ENCODE assay signal across 19 cellular contexts in genomic region chr7:130143986-130144618, GRCh38.
DNase-seq lines count a peak whose midpoint lies in the region; ATAC-seq, FAIRE-seq and TF ChIP-seq lines count a peak whose summit lies in the region.
"Had no signal": no experiment of that assay in that cellular context is flagged by ENCODE, and none has a peak within 500 bp of the region (broad histone marks: within the 10 kb centered on the region; RNA-seq: fewer than 3 reads in every experiment).

No MANE protein-coding gene starts in this region.

- H2AK5ac ChIP-seq in neuronal stem cell (ENCODE audit: low read depth, low read length), result no peak overlapping the region

- no CpG with 5 or more reads among the region's 8 CpGs for WGBS in neuronal stem cell (ENCODE audit: extremely low coverage in 2 of 2, insufficient read length in 2 of 2, insufficient replicate concordance in 1 of 2), 2 donors

- H3K4ac ChIP-seq in neuronal stem cell (ENCODE audit: low read length), result no peak overlapping the region

- CTCF ChIA-PET in PC-9 (lab: Charles Lee), result no interaction called here
- CTCF ChIA-PET in activated CD4-positive, alpha-beta T cell treated with anti-CD3 and anti-CD28 coated beads for 36 hours (lab: Charles Lee), result no interaction called here

- H2BK12ac ChIP-seq in neuronal stem cell (ENCODE audit: low read length), result no peak overlapping the region

- H3K4me3 ChIP-seq in PC-9 (no peak overlapping the region), neuronal stem cell (ENCODE audit: low read length in 2 of 2) (no peak overlapping the region)
- H3K4me3 ChIP-seq: heart right ventricle, SJCRH30, tibial artery had no signal

- H2AFZ ChIP-seq in PC-9, result no peak overlapping the region
- H2AFZ ChIP-seq in neuronal stem cell (ENCODE audit: low read length), result no peak overlapping the region

- intact Hi-C loops in PC-9 (cut with micrococcal nuclease; ENCODE audit: unreplicated experiment), result no loop called here
- intact Hi-C loops in activated CD4-positive, alpha-beta T cell treated with anti-CD3 and anti-CD28 coated beads for 36 hours (cut with DNase I, micrococcal nuclease), result loop anchor here in 1 of 2 experiments (5.0 kb wide), 1 partner anchor 72 kb away; the partner anchor contains the start of gene KLHDC10

- H3K9ac ChIP-seq in neuronal stem cell (ENCODE audit: low read depth, low read length, poor library complexity), result no peak overlapping the region

- no peak overlapping the region for H3K27ac Mint-ChIP-seq in activated CD4-positive, alpha-beta T cell treated with anti-CD3 and anti-CD28 coated beads for 36 hours
- H3K27ac Mint-ChIP-seq: dendritic cell treated with granulocyte-macrophage colony-stimulating factor and Interleukin-4, amounts not matched to agents 40 ng/mL and 50 ng/mL, for 4 days; natural killer cell had no signal

- no peak overlapping the region for H4K8ac ChIP-seq in neuronal stem cell (ENCODE audit: low read depth, low read length)

- peaks cover 5% of the 10 kb centered on the region; the same call in 1 of the 2 replicates for H3K4me1 ChIP-seq in PC-9 (replicated peaks; ENCODE audit: insufficient read depth)
- peaks cover 9 to 27% of the 10 kb centered on the region in 2 donors for H3K4me1 ChIP-seq in neuronal stem cell (ENCODE audit: control insufficient read depth in 2 of 2, insufficient read depth in 1 of 2, low read depth in 1 of 2, low read length in 2 of 2)

- H3K4me2 ChIP-seq in PC-9 (peak overlapping the region; percentile 34), neuronal stem cell (ENCODE audit: insufficient read depth, low read length, poor library complexity, severe bottlenecking) (no peak overlapping the region)

- POLR2A ChIA-PET in PC-9 (lab: Charles Lee; ENCODE audit: unreplicated experiment), result interaction anchor here (0.6 kb wide), 1 partner anchor 213 kb away, joined by 4 read pairs; no protein-coding TSS in a partner anchor
- POLR2A ChIA-PET in activated CD4-positive, alpha-beta T cell treated with anti-CD3 and anti-CD28 coated beads for 36 hours (lab: Charles Lee), result interaction anchor here (0.6 kb wide), 1 partner anchor 10 kb away, joined by 3 read pairs; no protein-coding TSS in a partner anchor

- H3K27me3 ChIP-seq in PC-9 (ENCODE audit: insufficient read depth, low read depth), result no peaks in the 10 kb centered on the region
- no peaks in the 10 kb centered on the region for H3K27me3 ChIP-seq in neuronal stem cell (ENCODE audit: control insufficient read depth in 3 of 3, insufficient read depth in 3 of 3, low read depth in 1 of 3, low read length in 3 of 3)
- H3K27me3 ChIP-seq: heart right ventricle, SJCRH30, tibial artery had no signal

- ATAC-seq in activated CD4-positive, alpha-beta T cell treated with anti-CD3 and anti-CD28 coated beads for 36 hours, result no peak
- no peak for ATAC-seq in HG02970 (IDR thresholded peaks at IDR 0.05; ENCODE audit: low FRiP score, unreplicated experiment)
- ATAC-seq: esophagus mucosa, heart right ventricle, natural killer cell, sciatic nerve had no signal

- H3K9me2 ChIP-seq in PC-9 (ENCODE audit: insufficient read depth), result no peaks in the 10 kb centered on the region

- H3F3A ChIP-seq in PC-9 (ENCODE audit: insufficient read depth, low read depth), result peaks cover 9% of the 10 kb centered on the region; the same call in 1 of the 2 replicates

- H2BK15ac ChIP-seq in neuronal stem cell (ENCODE audit: low read length), result no peak overlapping the region

- H3K79me2 ChIP-seq in PC-9 (ENCODE audit: low read depth), result no peaks in the 10 kb centered on the region

- no peaks in the 10 kb centered on the region for H3K9me3 Mint-ChIP-seq in activated CD4-positive, alpha-beta T cell treated with anti-CD3 and anti-CD28 coated beads for 36 hours (ENCODE audit: low read depth)
- H3K9me3 Mint-ChIP-seq: dendritic cell treated with granulocyte-macrophage colony-stimulating factor and Interleukin-4, amounts not matched to agents 40 ng/mL and 50 ng/mL, for 4 days; natural killer cell had no signal

- BruUV-seq in PC-9 (replicated peaks; lab: Mats Ljungman, UMichigan), result no TSS peak

- DNase-seq in Caki2 (ENCODE audit: low read depth) (peak; percentile 49), PC-9 (no peak), glomerular visceral epithelial cell (ENCODE audit: extremely low spot score) (peak; percentile 19), neuronal stem cell (ENCODE audit: low spot score) (no peak), HTR-8/SVneo (ENCODE audit: insufficient read length, low spot score) (no peak)
- no peak for DNase-seq in activated CD4-positive, alpha-beta T cell treated with anti-CD3 and anti-CD28 coated beads for 36 hours
- no peak for DNase-seq in stimulated activated CD4-positive, alpha-beta T cell treated with anti-CD3 and anti-CD28 coated beads, Interleukin-4, amount 100 ng/mL, for 4 hours
- DNase-seq: activated effector memory CD4-positive, alpha-beta T cell treated with Interleukin-2 at 50 U/mL for 16 hours; amygdala; heart right ventricle; natural killer cell; SJCRH30; stimulated activated CD4-positive, alpha-beta T cell treated with anti-CD3 and anti-CD28 coated beads, Interleukin-4, amount 100 ng/mL, for 1 hour; tibial artery had no signal

- FAIRE-seq in HTR-8/SVneo (lab: Jason Lieb, UNC), result no peak
- FAIRE-seq: kidney had no signal

- H3K18ac ChIP-seq in neuronal stem cell (ENCODE audit: low read length), result peak overlapping the region; percentile 15

- no peak overlapping the region for H3K4me3 Mint-ChIP-seq in activated CD4-positive, alpha-beta T cell treated with anti-CD3 and anti-CD28 coated beads for 36 hours
- H3K4me3 Mint-ChIP-seq: dendritic cell treated with granulocyte-macrophage colony-stimulating factor and Interleukin-4, amounts not matched to agents 40 ng/mL and 50 ng/mL, for 4 days; natural killer cell had no signal

- no peak overlapping the region for H3K23ac ChIP-seq in neuronal stem cell (ENCODE audit: low read depth, low read length, poor library complexity)

- in situ Hi-C loops in Caki2 (cut with HindIII; ENCODE audit: low pct_unique_long_range_greater_than_20kb, low sequenced_read_pairs), result no loop called here

- H3K14ac ChIP-seq in neuronal stem cell (ENCODE audit: low read length), result no peak overlapping the region

- H2BK120ac ChIP-seq in neuronal stem cell (ENCODE audit: low read depth, low read length), result no peak overlapping the region

- H4K20me1 ChIP-seq in PC-9 (ENCODE audit: insufficient read depth), result no peaks in the 10 kb centered on the region; the same call in 1 of the 2 replicates

- H3K79me1 ChIP-seq in neuronal stem cell (ENCODE audit: low read depth, low read length), result no peaks in the 10 kb centered on the region

- H3K4me1 Mint-ChIP-seq in activated CD4-positive, alpha-beta T cell treated with anti-CD3 and anti-CD28 coated beads for 36 hours, result peaks cover 4% of the 10 kb centered on the region

- peaks cover 1% of the 10 kb centered on the region for H3K36me3 Mint-ChIP-seq in activated CD4-positive, alpha-beta T cell treated with anti-CD3 and anti-CD28 coated beads for 36 hours (ENCODE audit: low read depth)
- H3K36me3 Mint-ChIP-seq: natural killer cell had no signal

- no peaks in the 10 kb centered on the region for H3K36me3 ChIP-seq in PC-9 (ENCODE audit: low read depth)
- H3K36me3 ChIP-seq in neuronal stem cell (replicated peaks in 1 of 2; ENCODE audit: control insufficient read depth in 2 of 2, insufficient read depth in 2 of 2, low read length in 2 of 2), result peaks cover 0 to 13% of the 10 kb centered on the region in 2 donors
- H3K36me3 ChIP-seq: tibial artery had no signal

- no peak for TF ChIP-seq CTCF in PC-9 (conservative IDR thresholded peaks at IDR 0.05)

- no peak overlapping the region for H4K91ac ChIP-seq in neuronal stem cell (ENCODE audit: low read depth, low read length, poor library complexity)

- peaks cover under 1% of the 10 kb centered on the region for H3K27me3 Mint-ChIP-seq in activated CD4-positive, alpha-beta T cell treated with anti-CD3 and anti-CD28 coated beads for 36 hours

- H3K9me3 ChIP-seq in PC-9 (ENCODE audit: insufficient read depth, low read depth) (no peaks in the 10 kb centered on the region), neuronal stem cell (replicated peaks in 1 of 2; ENCODE audit: control insufficient read depth in 2 of 2, insufficient read depth in 1 of 2, low read depth in 1 of 2, low read length in 2 of 2) (no peaks in the 10 kb centered on the region)
- H3K9me3 ChIP-seq: heart right ventricle, SJCRH30, tibial artery had no signal

- no peak overlapping the region for H2BK5ac ChIP-seq in neuronal stem cell (ENCODE audit: low read length)

- H3K27ac ChIP-seq in PC-9, result peak overlapping the region; percentile 30; the same call in 1 of the 2 replicates
- no peak overlapping the region for H3K27ac ChIP-seq in neuronal stem cell (replicated peaks; ENCODE audit: low read length)
- H3K27ac ChIP-seq: heart right ventricle, SJCRH30, tibial artery had no signal

Comparison
In these comparisons a context has a peak if more than half of its experiments do, and no peak if none do; other contexts are left out.
1. DNase-seq: peak in Caki2 (single experiment) and glomerular visceral epithelial cell (single experiment); none in PC-9 (0 of 2), neuronal stem cell (single experiment), activated CD4-positive, alpha-beta T cell treated with anti-CD3 and anti-CD28 coated beads for 36 hours (single experiment), stimulated activated CD4-positive, alpha-beta T cell treated with anti-CD3 and anti-CD28 coated beads, Interleukin-4, amount 100 ng/mL, for 4 hours (0 of 2) and HTR-8/SVneo (single experiment).